Comparison of ENCODE assay signal across 1 cellular context in the genomic region with DNA sequence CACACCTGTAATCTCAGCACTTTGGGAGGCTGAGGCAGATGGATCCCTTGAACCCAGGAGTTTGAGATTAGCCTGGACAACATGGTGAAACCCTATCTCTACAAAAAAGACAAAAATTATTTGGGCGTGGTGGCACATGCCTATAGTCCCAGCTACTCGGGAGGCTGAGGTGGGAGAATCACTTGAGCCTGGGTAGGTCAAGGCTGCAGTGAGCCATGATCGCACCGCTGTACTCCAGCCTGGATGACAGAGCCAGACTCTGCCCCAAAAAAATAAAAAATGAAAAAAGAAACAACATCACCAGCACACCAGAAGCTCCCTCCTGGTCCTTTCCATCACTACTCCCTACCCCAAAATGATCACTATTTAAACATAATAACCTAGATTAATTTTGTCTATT.
TF ChIP-seq lines count a peak whose summit lies in the region.

No MANE protein-coding gene starts in this region.

TF ChIP-seq in GM12878, 131 proteins besides CTCF, POLR2A, EP300 and RAD21:
- TF ChIP-seq, protein P1, sequence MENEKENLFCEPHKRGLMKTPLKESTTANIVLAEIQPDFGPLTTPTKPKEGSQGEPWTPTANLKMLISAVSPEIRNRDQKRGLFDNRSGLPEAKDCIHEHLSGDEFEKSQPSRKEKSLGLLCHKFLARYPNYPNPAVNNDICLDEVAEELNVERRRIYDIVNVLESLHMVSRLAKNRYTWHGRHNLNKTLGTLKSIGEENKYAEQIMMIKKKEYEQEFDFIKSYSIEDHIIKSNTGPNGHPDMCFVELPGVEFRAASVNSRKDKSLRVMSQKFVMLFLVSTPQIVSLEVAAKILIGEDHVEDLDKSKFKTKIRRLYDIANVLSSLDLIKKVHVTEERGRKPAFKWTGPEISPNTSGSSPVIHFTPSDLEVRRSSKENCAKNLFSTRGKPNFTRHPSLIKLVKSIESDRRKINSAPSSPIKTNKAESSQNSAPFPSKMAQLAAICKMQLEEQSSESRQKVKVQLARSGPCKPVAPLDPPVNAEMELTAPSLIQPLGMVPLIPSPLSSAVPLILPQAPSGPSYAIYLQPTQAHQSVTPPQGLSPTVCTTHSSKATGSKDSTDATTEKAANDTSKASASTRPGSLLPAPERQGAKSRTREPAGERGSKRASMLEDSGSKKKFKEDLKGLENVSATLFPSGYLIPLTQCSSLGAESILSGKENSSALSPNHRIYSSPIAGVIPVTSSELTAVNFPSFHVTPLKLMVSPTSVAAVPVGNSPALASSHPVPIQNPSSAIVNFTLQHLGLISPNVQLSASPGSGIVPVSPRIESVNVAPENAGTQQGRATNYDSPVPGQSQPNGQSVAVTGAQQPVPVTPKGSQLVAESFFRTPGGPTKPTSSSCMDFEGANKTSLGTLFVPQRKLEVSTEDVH (IDR thresholded peaks at IDR 0.05; ENCODE audit: low read depth, partially characterized antibody), result no peak
- TF ChIP-seq GABPA (IDR thresholded peaks at IDR 0.05; ENCODE audit: low read depth), result no peak
- no peak for TF ChIP-seq NFYA (IDR thresholded peaks at IDR 0.05; ENCODE audit: borderline replicate concordance, low read depth, low read length)
- TF ChIP-seq RAD51 (IDR thresholded peaks at IDR 0.05), result no peak
- TF ChIP-seq SIN3A (IDR thresholded peaks at IDR 0.05; ENCODE audit: low read depth, low read length), result no peak
- TF ChIP-seq POLR2AphosphoS2 (IDR thresholded peaks at IDR 0.05; ENCODE audit: low read depth, low read length), result no peak
- TF ChIP-seq RB1 (IDR thresholded peaks at IDR 0.05; ENCODE audit: borderline replicate concordance), result no peak
- no peak for TF ChIP-seq SP1 (IDR thresholded peaks at IDR 0.05; ENCODE audit: low read depth, low read length)
